Comparison of ENCODE assay signal across 1 cellular context in the genomic region with DNA sequence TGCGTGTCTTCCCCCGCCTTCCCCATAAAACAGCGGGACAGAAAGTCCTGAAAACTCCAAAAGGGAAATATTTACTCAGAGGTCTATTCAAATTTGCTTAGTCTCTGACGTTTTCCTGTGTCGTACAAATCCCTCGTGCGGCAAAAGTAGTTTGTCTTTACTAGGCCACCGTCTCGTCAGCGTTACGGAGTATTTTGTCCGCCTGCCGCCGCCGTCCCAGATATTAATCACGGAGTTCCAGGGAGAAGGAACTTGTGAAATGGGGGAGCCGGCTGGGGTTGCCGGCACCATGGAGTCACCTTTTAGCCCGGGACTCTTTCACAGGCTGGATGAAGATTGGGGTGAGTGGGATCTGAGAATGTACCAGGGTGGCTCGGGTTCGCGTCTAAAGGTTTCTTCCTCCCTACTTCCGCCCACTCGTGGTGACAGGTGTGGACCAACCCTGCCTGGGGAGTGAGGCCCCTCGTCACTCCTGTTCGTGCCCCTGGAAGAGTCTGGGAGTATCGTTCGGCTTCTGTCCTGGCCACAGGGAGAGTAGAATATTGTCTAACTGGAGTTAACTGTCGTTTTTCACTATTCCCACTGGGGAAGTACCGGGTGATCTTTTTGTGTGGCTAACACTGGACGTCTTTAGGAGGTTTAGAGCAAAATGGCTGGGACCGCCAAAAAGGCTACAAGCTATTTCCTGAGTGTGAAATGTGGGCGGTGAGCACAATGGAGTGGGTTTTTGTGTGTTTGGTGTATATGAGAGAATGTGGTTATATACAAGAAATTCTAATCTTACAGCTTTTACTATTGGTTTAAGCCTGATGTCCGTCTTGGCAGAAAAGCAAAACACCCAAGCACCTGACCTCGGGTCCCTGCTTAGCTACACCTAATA.
TF ChIP-seq lines count a peak whose summit lies in the region.

A gene with protein sequence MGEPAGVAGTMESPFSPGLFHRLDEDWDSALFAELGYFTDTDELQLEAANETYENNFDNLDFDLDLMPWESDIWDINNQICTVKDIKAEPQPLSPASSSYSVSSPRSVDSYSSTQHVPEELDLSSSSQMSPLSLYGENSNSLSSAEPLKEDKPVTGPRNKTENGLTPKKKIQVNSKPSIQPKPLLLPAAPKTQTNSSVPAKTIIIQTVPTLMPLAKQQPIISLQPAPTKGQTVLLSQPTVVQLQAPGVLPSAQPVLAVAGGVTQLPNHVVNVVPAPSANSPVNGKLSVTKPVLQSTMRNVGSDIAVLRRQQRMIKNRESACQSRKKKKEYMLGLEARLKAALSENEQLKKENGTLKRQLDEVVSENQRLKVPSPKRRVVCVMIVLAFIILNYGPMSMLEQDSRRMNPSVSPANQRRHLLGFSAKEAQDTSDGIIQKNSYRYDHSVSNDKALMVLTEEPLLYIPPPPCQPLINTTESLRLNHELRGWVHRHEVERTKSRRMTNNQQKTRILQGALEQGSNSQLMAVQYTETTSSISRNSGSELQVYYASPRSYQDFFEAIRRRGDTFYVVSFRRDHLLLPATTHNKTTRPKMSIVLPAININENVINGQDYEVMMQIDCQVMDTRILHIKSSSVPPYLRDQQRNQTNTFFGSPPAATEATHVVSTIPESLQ (plus strand): TSS at position 219 of the 880 bp plus-strand sequence. CDS start 41 bp downstream, at position 260.

TF ChIP-seq in K562, 482 proteins besides CTCF, POLR2A, EP300 and RAD21 (continued from another document and continues in another):
- TF ChIP-seq, protein P1, sequence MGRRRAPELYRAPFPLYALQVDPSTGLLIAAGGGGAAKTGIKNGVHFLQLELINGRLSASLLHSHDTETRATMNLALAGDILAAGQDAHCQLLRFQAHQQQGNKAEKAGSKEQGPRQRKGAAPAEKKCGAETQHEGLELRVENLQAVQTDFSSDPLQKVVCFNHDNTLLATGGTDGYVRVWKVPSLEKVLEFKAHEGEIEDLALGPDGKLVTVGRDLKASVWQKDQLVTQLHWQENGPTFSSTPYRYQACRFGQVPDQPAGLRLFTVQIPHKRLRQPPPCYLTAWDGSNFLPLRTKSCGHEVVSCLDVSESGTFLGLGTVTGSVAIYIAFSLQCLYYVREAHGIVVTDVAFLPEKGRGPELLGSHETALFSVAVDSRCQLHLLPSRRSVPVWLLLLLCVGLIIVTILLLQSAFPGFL (CRISPR knock-in tag; IDR thresholded peaks at IDR 0.05) = 0 out of 2 replicates have a peak, but pooled peaks have one; percentile 15
- TF ChIP-seq, protein P2, sequence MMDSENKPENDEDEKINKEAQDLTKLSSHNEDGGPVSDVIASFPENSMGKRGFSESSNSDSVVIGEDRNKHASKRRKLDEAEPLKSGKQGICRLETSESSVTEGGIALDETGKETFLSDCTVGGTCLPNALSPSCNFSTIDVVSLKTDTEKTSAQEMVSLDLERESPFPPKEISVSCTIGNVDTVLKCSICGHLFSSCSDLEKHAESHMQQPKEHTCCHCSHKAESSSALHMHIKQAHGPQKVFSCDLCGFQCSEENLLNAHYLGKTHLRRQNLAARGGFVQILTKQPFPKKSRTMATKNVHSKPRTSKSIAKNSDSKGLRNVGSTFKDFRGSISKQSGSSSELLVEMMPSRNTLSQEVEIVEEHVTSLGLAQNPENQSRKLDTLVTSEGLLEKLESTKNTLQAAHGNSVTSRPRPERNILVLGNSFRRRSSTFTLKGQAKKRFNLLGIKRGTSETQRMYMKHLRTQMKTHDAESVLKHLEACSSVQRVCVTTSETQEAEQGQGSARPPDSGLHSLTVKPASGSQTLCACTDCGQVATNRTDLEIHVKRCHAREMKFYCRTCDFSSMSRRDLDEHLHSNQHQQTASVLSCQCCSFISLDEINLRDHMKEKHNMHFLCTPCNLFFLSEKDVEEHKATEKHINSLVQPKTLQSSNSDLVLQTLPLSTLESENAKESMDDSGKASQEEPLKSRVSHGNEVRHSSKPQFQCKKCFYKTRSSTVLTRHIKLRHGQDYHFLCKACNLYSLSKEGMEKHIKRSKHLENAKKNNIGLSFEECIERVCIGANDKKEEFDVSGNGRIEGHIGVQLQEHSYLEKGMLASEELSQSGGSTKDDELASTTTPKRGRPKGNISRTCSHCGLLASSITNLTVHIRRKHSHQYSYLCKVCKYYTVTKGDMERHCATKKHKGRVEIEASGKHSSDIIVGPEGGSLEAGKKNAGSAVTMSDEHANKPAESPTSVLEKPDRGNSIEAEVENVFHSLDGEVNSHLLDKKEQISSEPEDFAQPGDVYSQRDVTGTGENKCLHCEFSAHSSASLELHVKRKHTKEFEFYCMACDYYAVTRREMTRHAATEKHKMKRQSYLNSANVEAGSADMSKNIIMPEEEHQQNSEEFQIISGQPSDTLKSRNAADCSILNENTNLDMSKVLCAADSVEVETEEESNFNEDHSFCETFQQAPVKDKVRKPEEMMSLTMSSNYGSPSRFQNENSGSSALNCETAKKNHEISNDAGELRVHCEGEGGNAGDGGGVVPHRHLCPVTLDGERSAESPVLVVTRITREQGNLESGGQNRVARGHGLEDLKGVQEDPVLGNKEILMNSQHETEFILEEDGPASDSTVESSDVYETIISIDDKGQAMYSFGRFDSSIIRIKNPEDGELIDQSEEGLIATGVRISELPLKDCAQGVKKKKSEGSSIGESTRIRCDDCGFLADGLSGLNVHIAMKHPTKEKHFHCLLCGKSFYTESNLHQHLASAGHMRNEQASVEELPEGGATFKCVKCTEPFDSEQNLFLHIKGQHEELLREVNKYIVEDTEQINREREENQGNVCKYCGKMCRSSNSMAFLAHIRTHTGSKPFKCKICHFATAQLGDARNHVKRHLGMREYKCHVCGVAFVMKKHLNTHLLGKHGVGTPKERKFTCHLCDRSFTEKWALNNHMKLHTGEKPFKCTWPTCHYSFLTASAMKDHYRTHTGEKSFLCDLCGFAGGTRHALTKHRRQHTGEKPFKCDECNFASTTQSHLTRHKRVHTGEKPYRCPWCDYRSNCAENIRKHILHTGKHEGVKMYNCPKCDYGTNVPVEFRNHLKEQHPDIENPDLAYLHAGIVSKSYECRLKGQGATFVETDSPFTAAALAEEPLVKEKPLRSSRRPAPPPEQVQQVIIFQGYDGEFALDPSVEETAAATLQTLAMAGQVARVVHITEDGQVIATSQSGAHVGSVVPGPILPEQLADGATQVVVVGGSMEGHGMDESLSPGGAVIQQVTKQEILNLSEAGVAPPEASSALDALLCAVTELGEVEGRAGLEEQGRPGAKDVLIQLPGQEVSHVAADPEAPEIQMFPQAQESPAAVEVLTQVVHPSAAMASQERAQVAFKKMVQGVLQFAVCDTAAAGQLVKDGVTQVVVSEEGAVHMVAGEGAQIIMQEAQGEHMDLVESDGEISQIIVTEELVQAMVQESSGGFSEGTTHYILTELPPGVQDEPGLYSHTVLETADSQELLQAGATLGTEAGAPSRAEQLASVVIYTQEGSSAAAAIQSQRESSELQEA (IDR thresholded peaks at IDR 0.05; ENCODE audit: low read depth) = peak; percentile 100
- TF ChIP-seq EZH2 (IDR thresholded peaks at IDR 0.05; ENCODE audit: borderline replicate concordance, low read depth, low read length) (no peak), TGIF2 (CRISPR knock-in tag; IDR thresholded peaks at IDR 0.05) (no peak), RBM34 (IDR thresholded peaks at IDR 0.05; ENCODE audit: borderline replicate concordance, insufficient read depth, low read length) (no peak), ETV6 (IDR thresholded peaks at IDR 0.05; ENCODE audit: borderline replicate concordance in 1 of 2, low read depth in 2 of 2, low read length in 1 of 2) (peak in 1 of 2 experiments; percentile 24; a peak in 2 of 4 replicates), ETV6 (CRISPR knock-in tag; IDR thresholded peaks at IDR 0.05; ENCODE audit: borderline replicate concordance) (no peak), CSDE1 (IDR thresholded peaks at IDR 0.05) (no peak), HOXB6 (CRISPR knock-in tag; IDR thresholded peaks at IDR 0.05; ENCODE audit: borderline replicate concordance) (no peak), ZNF785 (CRISPR knock-in tag; IDR thresholded peaks at IDR 0.05) (no peak), ZNF282 (CRISPR knock-in tag; IDR thresholded peaks at IDR 0.05) (no peak), ATF1 (CRISPR knock-in tag; IDR thresholded peaks at IDR 0.05) (no peak), ATF1 (tag; IDR thresholded peaks at IDR 0.05) (peak; percentile 97), CHD2 (IDR thresholded peaks at IDR 0.05; ENCODE audit: low read depth, low read length) (no peak), RHOXF2B (CRISPR knock-in tag; conservative IDR thresholded peaks at IDR 0.05) (no peak), MAZ (CRISPR knock-in tag; conservative IDR thresholded peaks at IDR 0.05 in 1 of 2, IDR thresholded peaks at IDR 0.05 in 1 of 2) (peak in 1 of 2 experiments; percentile 49; a peak in 2 of 4 replicates), CAMTA2 (CRISPR knock-in tag; conservative IDR thresholded peaks at IDR 0.05) (no peak)
- TF ChIP-seq, protein P3, sequence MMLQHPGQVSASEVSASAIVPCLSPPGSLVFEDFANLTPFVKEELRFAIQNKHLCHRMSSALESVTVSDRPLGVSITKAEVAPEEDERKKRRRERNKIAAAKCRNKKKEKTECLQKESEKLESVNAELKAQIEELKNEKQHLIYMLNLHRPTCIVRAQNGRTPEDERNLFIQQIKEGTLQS (IDR thresholded peaks at IDR 0.05) = peak; percentile 44; the same call in 1 of the 2 replicates
- TF ChIP-seq, protein P3 (CRISPR knock-in tag; conservative IDR thresholded peaks at IDR 0.05) = peak; percentile 44; the same call in 1 of the 2 replicates
- TF ChIP-seq, protein P4, sequence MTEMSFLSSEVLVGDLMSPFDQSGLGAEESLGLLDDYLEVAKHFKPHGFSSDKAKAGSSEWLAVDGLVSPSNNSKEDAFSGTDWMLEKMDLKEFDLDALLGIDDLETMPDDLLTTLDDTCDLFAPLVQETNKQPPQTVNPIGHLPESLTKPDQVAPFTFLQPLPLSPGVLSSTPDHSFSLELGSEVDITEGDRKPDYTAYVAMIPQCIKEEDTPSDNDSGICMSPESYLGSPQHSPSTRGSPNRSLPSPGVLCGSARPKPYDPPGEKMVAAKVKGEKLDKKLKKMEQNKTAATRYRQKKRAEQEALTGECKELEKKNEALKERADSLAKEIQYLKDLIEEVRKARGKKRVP (CRISPR knock-in tag; IDR thresholded peaks at IDR 0.05) = peak; percentile 44; the same call in 1 of the 2 replicates
- TF ChIP-seq, protein P5, sequence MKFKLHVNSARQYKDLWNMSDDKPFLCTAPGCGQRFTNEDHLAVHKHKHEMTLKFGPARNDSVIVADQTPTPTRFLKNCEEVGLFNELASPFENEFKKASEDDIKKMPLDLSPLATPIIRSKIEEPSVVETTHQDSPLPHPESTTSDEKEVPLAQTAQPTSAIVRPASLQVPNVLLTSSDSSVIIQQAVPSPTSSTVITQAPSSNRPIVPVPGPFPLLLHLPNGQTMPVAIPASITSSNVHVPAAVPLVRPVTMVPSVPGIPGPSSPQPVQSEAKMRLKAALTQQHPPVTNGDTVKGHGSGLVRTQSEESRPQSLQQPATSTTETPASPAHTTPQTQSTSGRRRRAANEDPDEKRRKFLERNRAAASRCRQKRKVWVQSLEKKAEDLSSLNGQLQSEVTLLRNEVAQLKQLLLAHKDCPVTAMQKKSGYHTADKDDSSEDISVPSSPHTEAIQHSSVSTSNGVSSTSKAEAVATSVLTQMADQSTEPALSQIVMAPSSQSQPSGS (CRISPR knock-in tag; IDR thresholded peaks at IDR 0.05) = no peak
- TF ChIP-seq, protein P6, sequence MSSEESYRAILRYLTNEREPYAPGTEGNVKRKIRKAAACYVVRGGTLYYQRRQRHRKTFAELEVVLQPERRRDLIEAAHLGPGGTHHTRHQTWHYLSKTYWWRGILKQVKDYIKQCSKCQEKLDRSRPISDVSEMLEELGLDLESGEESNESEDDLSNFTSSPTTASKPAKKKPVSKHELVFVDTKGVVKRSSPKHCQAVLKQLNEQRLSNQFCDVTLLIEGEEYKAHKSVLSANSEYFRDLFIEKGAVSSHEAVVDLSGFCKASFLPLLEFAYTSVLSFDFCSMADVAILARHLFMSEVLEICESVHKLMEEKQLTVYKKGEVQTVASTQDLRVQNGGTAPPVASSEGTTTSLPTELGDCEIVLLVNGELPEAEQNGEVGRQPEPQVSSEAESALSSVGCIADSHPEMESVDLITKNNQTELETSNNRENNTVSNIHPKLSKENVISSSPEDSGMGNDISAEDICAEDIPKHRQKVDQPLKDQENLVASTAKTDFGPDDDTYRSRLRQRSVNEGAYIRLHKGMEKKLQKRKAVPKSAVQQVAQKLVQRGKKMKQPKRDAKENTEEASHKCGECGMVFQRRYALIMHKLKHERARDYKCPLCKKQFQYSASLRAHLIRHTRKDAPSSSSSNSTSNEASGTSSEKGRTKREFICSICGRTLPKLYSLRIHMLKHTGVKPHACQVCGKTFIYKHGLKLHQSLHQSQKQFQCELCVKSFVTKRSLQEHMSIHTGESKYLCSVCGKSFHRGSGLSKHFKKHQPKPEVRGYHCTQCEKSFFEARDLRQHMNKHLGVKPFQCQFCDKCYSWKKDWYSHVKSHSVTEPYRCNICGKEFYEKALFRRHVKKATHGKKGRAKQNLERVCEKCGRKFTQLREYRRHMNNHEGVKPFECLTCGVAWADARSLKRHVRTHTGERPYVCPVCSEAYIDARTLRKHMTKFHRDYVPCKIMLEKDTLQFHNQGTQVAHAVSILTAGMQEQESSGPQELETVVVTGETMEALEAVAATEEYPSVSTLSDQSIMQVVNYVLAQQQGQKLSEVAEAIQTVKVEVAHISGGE (CRISPR knock-in tag; IDR thresholded peaks at IDR 0.05) = peak in 2 of 3 experiments; percentile 74 to 98; a peak in 4 of 6 replicates
